9 cellular contexts compared by ENCODE assay signal in genomic region chr4:80610845-80611244, GRCh38.
DNase-seq lines count a peak whose midpoint lies in the region; ATAC-seq lines count a peak whose summit lies in the region.
"Had no signal": no experiment of that assay in that cellular context is flagged by ENCODE, and none has a peak within 500 bp of the region (broad histone marks: within the 10 kb centered on the region; RNA-seq: fewer than 3 reads in every experiment).

No MANE protein-coding gene starts in this region.

- H3K4me2 ChIP-seq in BLaER1 = peak overlapping the region; percentile 49

- H3K9me3 ChIP-seq in BLaER1 = no peaks in the 10 kb centered on the region

- no peak overlapping the region for H3K27ac ChIP-seq in BLaER1

- ATAC-seq in GM19438 (IDR thresholded peaks at IDR 0.05; ENCODE audit: low read depth, unreplicated experiment) (peak; percentile 78), HG03175 (IDR thresholded peaks at IDR 0.05; ENCODE audit: unreplicated experiment) (peak; percentile 77), left cardiac atrium (no peak)
- ATAC-seq: naive thymus-derived CD8-positive, alpha-beta T cell had no signal

- H3K27me3 ChIP-seq in BLaER1 = no peaks in the 10 kb centered on the region

- no peak overlapping the region for H3K4me3 ChIP-seq in BLaER1

- no peak overlapping the region for H3K9ac ChIP-seq in BLaER1

- DNase-seq in astrocyte of the hippocampus (ENCODE audit: low read depth, low spot score) (peak; percentile 6), left cardiac atrium (no peak), dermis blood vessel endothelial cell (no peak), NCI-H1694 (lab: John Stamatoyannopoulos, UW) (no peak), NCI-H2029 (lab: John Stamatoyannopoulos, UW) (no peak)

- intact Hi-C loops in left cardiac atrium (cut with DNase I) = no loop called here

- peaks cover 26% of the 10 kb centered on the region for H3K4me1 ChIP-seq in BLaER1

- H4K20me1 ChIP-seq in BLaER1 = no peaks in the 10 kb centered on the region

- H3K36me3 ChIP-seq in BLaER1 = no peaks in the 10 kb centered on the region

Comparison
In these comparisons a context has a peak if more than half of its experiments do, and no peak if none do; other contexts are left out.
1. ATAC-seq: peak in GM19438 (single experiment) and HG03175 (single experiment); none in left cardiac atrium (0 of 2).